In genomic region chr14:49686425-49686824, GRCh38 we compare ENCODE assay signal across 21 cellular contexts. TPM values are rescaled to one million over a fixed set of nuclear protein-coding genes. Genes with fewer than 3 reads are reported as not detected.
DNase-seq lines count a peak whose midpoint lies in the region; ATAC-seq and TF ChIP-seq lines count a peak whose summit lies in the region.
"Had no signal": no experiment of that assay in that cellular context is flagged by ENCODE, and none has a peak within 500 bp of the region (broad histone marks: within the 10 kb centered on the region; RNA-seq: fewer than 3 reads in every experiment).

No MANE protein-coding gene starts in this region.

- H3K27ac Mint-ChIP-seq in activated CD4-positive, alpha-beta T cell treated with anti-CD3 and anti-CD28 coated beads, Interleukin-2, amount 10 ng/mL, durations not matched to agents 24 days and 14 days = peak overlapping the region; percentile 79
- peak overlapping the region; percentile 35 for H3K27ac Mint-ChIP-seq in activated naive CD8-positive, alpha-beta T cell
- no peak overlapping the region for H3K27ac Mint-ChIP-seq in neural crest cell (ENCODE audit: unreplicated experiment)

- H3K27ac ChIP-seq in Karpas-422 (ENCODE audit: low read length) = no peak overlapping the region
- H3K27ac ChIP-seq: coronary artery, neutrophil, Peyer's patch, suprapubic skin had no signal

- peak overlapping the region; percentile 89 for H3K4me2 ChIP-seq in Karpas-422 (ENCODE audit: low read depth, low read length, poor library complexity, severe bottlenecking)
- H3K4me2 ChIP-seq: smooth muscle cell had no signal

- peaks cover 31% of the 10 kb centered on the region for H3K4me1 Mint-ChIP-seq in activated CD4-positive, alpha-beta T cell treated with anti-CD3 and anti-CD28 coated beads, Interleukin-2, amount 10 ng/mL, durations not matched to agents 24 days and 14 days
- H3K4me1 Mint-ChIP-seq in activated naive CD8-positive, alpha-beta T cell (ENCODE audit: low read depth) = peaks cover 20% of the 10 kb centered on the region
- peaks cover 31% of the 10 kb centered on the region for H3K4me1 Mint-ChIP-seq in neural crest cell

- H3K27me3 ChIP-seq in Karpas-422 (ENCODE audit: low read length) = no peaks in the 10 kb centered on the region
- no peaks in the 10 kb centered on the region for H3K27me3 ChIP-seq in BE2C
- H3K27me3 ChIP-seq: neutrophil, Peyer's patch, suprapubic skin had no signal

- peaks cover 3% of the 10 kb centered on the region for H3K9me3 Mint-ChIP-seq in activated CD4-positive, alpha-beta T cell treated with anti-CD3 and anti-CD28 coated beads, Interleukin-2, amount 10 ng/mL, durations not matched to agents 24 days and 14 days
- H3K9me3 Mint-ChIP-seq in activated naive CD8-positive, alpha-beta T cell (ENCODE audit: low read depth) = no peaks in the 10 kb centered on the region
- no peaks in the 10 kb centered on the region for H3K9me3 Mint-ChIP-seq in neural crest cell

- H3K4me3 Mint-ChIP-seq in activated CD4-positive, alpha-beta T cell treated with anti-CD3 and anti-CD28 coated beads, Interleukin-2, amount 10 ng/mL, durations not matched to agents 24 days and 14 days = peak overlapping the region; percentile 97
- peak overlapping the region; percentile 91 for H3K4me3 Mint-ChIP-seq in activated naive CD8-positive, alpha-beta T cell
- H3K4me3 Mint-ChIP-seq in neural crest cell = peak overlapping the region; percentile 86

- no peaks in the 10 kb centered on the region for H3K9me3 ChIP-seq in Karpas-422 (ENCODE audit: low read length)
- no peaks in the 10 kb centered on the region for H3K9me3 ChIP-seq in BE2C
- H3K9me3 ChIP-seq: A549, neutrophil, Peyer's patch, suprapubic skin had no signal

- peaks cover 21% of the 10 kb centered on the region for H3K4me1 ChIP-seq in Karpas-422 (ENCODE audit: low read length)
- H3K4me1 ChIP-seq in BE2C = peaks cover 5% of the 10 kb centered on the region; the same call in 1 of the 2 replicates

- peaks cover 51% of the 10 kb centered on the region for H3K79me2 ChIP-seq in Karpas-422 (ENCODE audit: low read length)

- TF ChIP-seq CTCF in neural crest cell (conservative IDR thresholded peaks at IDR 0.05) (no peak), BE2C (IDR thresholded peaks at IDR 0.05; ENCODE audit: low read depth, low read length) (no peak)

- H3K4me3 ChIP-seq in Karpas-422 (ENCODE audit: low read length) (peak overlapping the region; percentile 89), BE2C (ENCODE audit: low read depth, low read length) (no peak overlapping the region)
- H3K4me3 ChIP-seq: coronary artery, Peyer's patch, smooth muscle cell had no signal

- DNase-seq in activated CD4-positive, alpha-beta T cell treated with anti-CD3 and anti-CD28 coated beads, Interleukin-2, amount 10 ng/mL, durations not matched to agents 24 days and 14 days = no peak
- DNase-seq in activated CD4-positive, alpha-beta T cell treated with anti-CD3 and anti-CD28 coated beads, Interleukin-2, amount 50 U/mL, for 4 hours = no peak
- DNase-seq in Karpas-422 = no peak
- DNase-seq in neural crest cell (ENCODE audit: low read depth, low spot score) = no peak
- DNase-seq in BE2C = no peak
- DNase-seq: activated CD8-positive, alpha-beta memory T cell treated with anti-CD3 and anti-CD28 coated beads for 24 hours; amygdala; DMS 273 treated with DMSO at 0.1 percent for 48 hours; IMR-90; NCI-H1417 treated with DMSO at 0.1 percent for 48 hours; NCI-H446 treated with DMSO at 0.1 percent for 48 hours; Peyer's patch; T-helper 17 cell had no signal

- peaks cover 18% of the 10 kb centered on the region for H3K36me3 Mint-ChIP-seq in activated CD4-positive, alpha-beta T cell treated with anti-CD3 and anti-CD28 coated beads, Interleukin-2, amount 10 ng/mL, durations not matched to agents 24 days and 14 days (ENCODE audit: low read depth)
- peaks cover 2% of the 10 kb centered on the region for H3K36me3 Mint-ChIP-seq in activated naive CD8-positive, alpha-beta T cell
- H3K36me3 Mint-ChIP-seq in neural crest cell (ENCODE audit: low read depth) = peaks cover 3% of the 10 kb centered on the region

- intact Hi-C loops in activated CD4-positive, alpha-beta T cell treated with anti-CD3 and anti-CD28 coated beads, Interleukin-2, amount 10 ng/mL, durations not matched to agents 24 days and 14 days (cut with micrococcal nuclease) = loop anchor here (5.0 to 10.0 kb wide), 3 partner anchors 166 to 546 kb away; partner anchors contain the start of genes NEMF, SOS2 and VCPKMT

- no peaks in the 10 kb centered on the region for H3K27me3 Mint-ChIP-seq in activated CD4-positive, alpha-beta T cell treated with anti-CD3 and anti-CD28 coated beads, Interleukin-2, amount 10 ng/mL, durations not matched to agents 24 days and 14 days
- H3K27me3 Mint-ChIP-seq in activated naive CD8-positive, alpha-beta T cell = no peaks in the 10 kb centered on the region
- no peaks in the 10 kb centered on the region for H3K27me3 Mint-ChIP-seq in neural crest cell (ENCODE audit: low read depth)
- H3K27me3 Mint-ChIP-seq: T-helper 17 cell had no signal

- ATAC-seq in HG02840 (IDR thresholded peaks at IDR 0.05; ENCODE audit: low FRiP score, unreplicated experiment) (no peak), HG03159 (IDR thresholded peaks at IDR 0.05; ENCODE audit: unreplicated experiment) (no peak)
- ATAC-seq: A549, T-helper 17 cell had no signal

- H2AFZ ChIP-seq in Karpas-422 (ENCODE audit: low read length) = no peak overlapping the region

- peak overlapping the region; percentile 78 for H3K9ac ChIP-seq in Karpas-422 (ENCODE audit: low read length)

- no peaks in the 10 kb centered on the region for H4K20me1 ChIP-seq in Karpas-422 (ENCODE audit: insufficient read depth, low read depth, low read length)

- no peaks in the 10 kb centered on the region for H3K9me2 ChIP-seq in Karpas-422 (replicated peaks; ENCODE audit: insufficient read depth, low read length)

- H3K36me3 ChIP-seq in Karpas-422 (ENCODE audit: insufficient read depth, low read length) (peaks cover 15% of the 10 kb centered on the region; the same call in 1 of the 2 replicates), BE2C (peaks cover 19% of the 10 kb centered on the region)
- H3K36me3 ChIP-seq: neutrophil, Peyer's patch, suprapubic skin had no signal

RNA-seq across cellular contexts. Expression of gene POLE2, which starts 1.6 kb away (rescaled TPM):
- 52.8 and 58.4 TPM in 2 replicates for total RNA-seq in activated CD4-positive, alpha-beta T cell treated with anti-CD3 and anti-CD28 coated beads, Interleukin-2, amount 10 ng/mL, durations not matched to agents 24 days and 14 days
- 21.0 and 51.0 TPM in 2 replicates for total RNA-seq in Karpas-422 (2014; rRNA removed; shearing (Covaris generic); ENCODE audit: low replicate concordance)
- 26.8 and 31.5 TPM in 2 replicates for total RNA-seq in neural crest cell
- 4.6 TPM for polyA plus RNA-seq in BE2C (2012; ENCODE audit: insufficient read depth, insufficient read length, low read depth)

RNA-seq across cellular contexts. Expression of gene KLHDC1, which starts 6.5 kb away (rescaled TPM):
- 0.95 and 0.96 TPM in 2 replicates for total RNA-seq in activated CD4-positive, alpha-beta T cell treated with anti-CD3 and anti-CD28 coated beads, Interleukin-2, amount 10 ng/mL, durations not matched to agents 24 days and 14 days
- 1.5 and 1.7 TPM in 2 replicates for total RNA-seq in Karpas-422 (2014; rRNA removed; shearing (Covaris generic); ENCODE audit: low replicate concordance)
- total RNA-seq in neural crest cell = 2.0 and 2.1 TPM in 2 replicates
- 3.1 TPM for polyA plus RNA-seq in BE2C (2012; ENCODE audit: insufficient read depth, insufficient read length, low read depth)

RNA-seq across cellular contexts. Expression of gene DNAAF2, which starts 51.4 kb away (rescaled TPM):
- 12.3 and 12.5 TPM in 2 replicates for total RNA-seq in activated CD4-positive, alpha-beta T cell treated with anti-CD3 and anti-CD28 coated beads, Interleukin-2, amount 10 ng/mL, durations not matched to agents 24 days and 14 days
- 23.1 and 29.7 TPM in 2 replicates for total RNA-seq in Karpas-422 (2014; rRNA removed; shearing (Covaris generic); ENCODE audit: low replicate concordance)
- total RNA-seq in neural crest cell = 18.9 and 20.4 TPM in 2 replicates
- 19.5 TPM for polyA plus RNA-seq in BE2C (2012; ENCODE audit: insufficient read depth, insufficient read length, low read depth)
